Comparison of ENCODE assay signal across 8 cellular contexts in the genomic region with DNA sequence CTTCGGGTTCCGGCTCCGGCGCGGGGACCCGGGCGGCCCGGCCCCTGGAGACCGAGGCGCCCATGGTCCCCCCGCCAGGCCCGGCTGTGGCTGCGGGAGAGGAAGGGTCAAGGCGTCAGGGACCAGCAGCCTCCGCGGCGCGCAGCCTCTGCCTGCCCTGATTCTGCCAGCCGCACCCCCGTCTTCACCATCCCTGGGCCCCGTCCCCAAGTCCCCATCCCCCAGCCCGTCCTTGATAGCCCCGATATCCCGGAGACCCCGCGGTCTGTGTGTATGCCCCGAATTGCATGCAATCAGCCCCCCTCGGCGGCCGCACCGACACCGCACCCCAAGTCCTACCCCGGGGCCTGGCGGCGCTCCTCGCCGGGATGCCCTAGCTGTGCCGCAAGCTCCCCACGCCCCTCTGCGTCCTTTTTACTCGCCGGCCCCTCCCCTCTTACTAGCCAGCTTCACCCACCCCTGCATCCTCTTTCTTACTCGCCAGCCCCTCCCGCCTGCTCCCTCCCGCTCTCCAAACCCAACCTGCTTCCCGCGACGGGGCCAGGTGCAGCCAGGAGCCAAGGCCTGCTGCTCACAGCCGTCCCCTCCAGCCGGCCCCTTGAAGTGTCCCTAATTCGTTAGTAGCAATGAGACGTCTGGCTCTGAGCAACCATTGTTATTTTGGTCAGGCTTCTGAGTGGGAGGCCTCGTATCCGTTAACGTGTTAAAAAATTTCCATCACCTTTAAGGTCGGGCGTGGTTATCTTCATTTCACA. TPM values are rescaled to one million over a fixed set of nuclear protein-coding genes. Genes with fewer than 3 reads are reported as not detected.
DNase-seq lines count a peak whose midpoint lies in the region.

A gene with protein sequence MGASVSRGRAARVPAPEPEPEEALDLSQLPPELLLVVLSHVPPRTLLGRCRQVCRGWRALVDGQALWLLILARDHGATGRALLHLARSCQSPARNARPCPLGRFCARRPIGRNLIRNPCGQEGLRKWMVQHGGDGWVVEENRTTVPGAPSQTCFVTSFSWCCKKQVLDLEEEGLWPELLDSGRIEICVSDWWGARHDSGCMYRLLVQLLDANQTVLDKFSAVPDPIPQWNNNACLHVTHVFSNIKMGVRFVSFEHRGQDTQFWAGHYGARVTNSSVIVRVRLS (minus strand): TSS at position 386 of the 755 bp plus-strand sequence. CDS start 322 bp downstream, at position 64.

- H3K36me3 Mint-ChIP-seq in immature natural killer cell: no peaks in the 10 kb centered on the region

- DNase-seq in DMS53 (lab: John Stamatoyannopoulos, UW) (peak; percentile 55), DMS53 treated with DMSO at 0.1 percent for 48 hours (lab: John Stamatoyannopoulos, UW; ENCODE audit: unreplicated experiment) (no peak), NCI-H748 (lab: John Stamatoyannopoulos, UW; ENCODE audit: unreplicated experiment) (peak; percentile 94), T47D (ENCODE audit: low read depth in 1 of 2, low spot score in 1 of 2) (peak; percentile 5 to 65), immature natural killer cell (no peak), skeletal muscle cell (ENCODE audit: low read depth) (no peak), HK-2 (ENCODE audit: unreplicated experiment) (no peak), NCI-H1092 treated with DMSO at 0.1 percent for 48 hours (lab: John Stamatoyannopoulos, UW) (no peak)

- peak within 1 kb of the TSS in 1 of 6 donors; percentile 59 for H3K27ac Mint-ChIP-seq in immature natural killer cell

- H3K9me3 Mint-ChIP-seq in immature natural killer cell: peaks cover 0 to 2% (median 0%) of the 10 kb centered on the region in 6 donors

- peak within 1 kb of the TSS; percentile 69 to 81 (median 72) for H3K4me3 Mint-ChIP-seq in immature natural killer cell

- H3K4me3 ChIP-seq in skeletal muscle cell (ENCODE audit: low read depth, low read length): peak within 1 kb of the TSS; percentile 57

- peaks cover 2 to 5% (median 3%) of the 10 kb centered on the region in 3 donors for H3K27me3 Mint-ChIP-seq in immature natural killer cell (ENCODE audit: low read depth in 3 of 3)

- H3K4me1 Mint-ChIP-seq in immature natural killer cell: peaks cover 0 to 5% of the 10 kb centered on the region in 2 donors

- in situ Hi-C loops in T47D (cut with HindIII; ENCODE audit: low pct_unique_long_range_greater_than_20kb, low sequenced_read_pairs): no loop called here

RNA-seq across cellular contexts. Expression of the gene that starts here (rescaled TPM):
- polyA plus RNA-seq in immature natural killer cell: under 1 TPM in 1 of 3 donors, not detected in 2; 0.48 TPM

Comparison
In these comparisons a context has a peak if more than half of its experiments do, and no peak if none do; other contexts are left out.
1. DNase-seq: peak in DMS53 (single experiment), NCI-H748 (single experiment) and T47D (2 of 2); none in DMS53 treated with DMSO at 0.1 percent for 48 hours (single experiment), immature natural killer cell (0 of 3), skeletal muscle cell (single experiment), HK-2 (single experiment) and NCI-H1092 treated with DMSO at 0.1 percent for 48 hours (single experiment).